ENCODE assay signal across 14 cellular contexts in genomic region chr13:112983042-112983305, GRCh38. TPM values are rescaled to one million over a fixed set of nuclear protein-coding genes. Genes with fewer than 3 reads are reported as not detected.
"Had no signal": no experiment of that assay in that cellular context is flagged by ENCODE, and none has a peak within 500 bp of the region (broad histone marks: within the 10 kb centered on the region; RNA-seq: fewer than 3 reads in every experiment).

No MANE protein-coding gene starts in this region.

- H3K4me2 ChIP-seq: smooth muscle cell had no signal

- DNase-seq: activated CD4-positive, alpha-beta T cell treated with anti-CD3 and anti-CD28 coated beads, Interleukin-2, amount 10 ng/mL, durations not matched to agents 24 days and 14 days; activated naive CD4-positive, alpha-beta T cell treated with Interleukin-2 at 50 U/mL for 16 hours; activated naive CD8-positive, alpha-beta T cell treated with anti-CD3 and anti-CD28 coated beads, Interleukin-2, amount 50 U/mL, for 24 hours; central memory CD4-positive, alpha-beta T cell; glutamatergic neuron; naive B cell; stimulated activated CD4-positive, alpha-beta T cell treated with anti-CD3 and anti-CD28 coated beads, Interleukin-1b, Interleukin-23, amount 100 ng/mL, for 48 hours; stimulated activated naive B cell treated with anti-CD40 and anti-IgM and Interleukin-4, amounts not matched to agents 10 μg/mL and 1 μg/mL and 100 μg/mL, for 72 hours; T-cell; T1000; WERI-Rb-1 had no signal

- H3K36me3 ChIP-seq: WERI-Rb-1 had no signal

- H3K4me3 ChIP-seq: SK-N-MC, smooth muscle cell had no signal

- ATAC-seq: activated naive CD8-positive, alpha-beta T cell treated with anti-CD3 and anti-CD28 coated beads, Interleukin-2, amount 50 U/mL, for 24 hours; stimulated activated naive B cell treated with anti-CD40 and anti-IgM and Interleukin-4, amounts not matched to agents 10 μg/mL and 1 μg/mL and 100 μg/mL, for 72 hours; T-cell had no signal

- H3K27ac ChIP-seq: SK-N-MC, WERI-Rb-1 had no signal

RNA-seq across cellular contexts. Expression of gene MCF2L, which starts 14.0 kb away (rescaled TPM):
- total RNA-seq: activated T-helper 1 cell treated with anti-CD3 and anti-CD28 coated beads, Interleukin-12 subunit alpha, Interleukin-12 subunit beta, Interleukin-2, Interleukin-4 antibody, amounts not matched to agents 30 ng/mL and 10 ng/mL and 1 ng/mL, durations not matched to agents 14 hours and 24 hours and 36 hours had no signal
